ENCODE assay signal across 1 cellular context in the genomic region with DNA sequence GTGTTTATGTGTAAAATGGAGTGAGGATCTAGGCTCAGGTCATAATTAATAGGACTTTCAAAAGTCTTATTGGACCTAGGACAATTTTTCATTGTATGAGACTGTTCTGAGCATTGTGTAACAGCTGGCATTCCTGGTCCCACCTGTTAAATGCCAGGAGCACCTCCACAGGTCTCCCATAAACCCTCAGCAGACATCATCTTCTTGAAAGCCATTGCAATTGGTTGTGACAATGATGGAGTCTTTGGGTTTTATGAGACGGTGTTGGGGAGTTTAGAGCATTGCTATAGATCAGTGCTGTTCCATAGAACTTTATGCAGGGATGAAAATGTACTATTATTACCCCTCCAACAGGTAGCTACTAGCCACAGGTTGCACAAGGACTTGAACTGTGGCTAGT.
TF ChIP-seq lines count a peak whose summit lies in the region.

No MANE protein-coding gene starts in this region.

TF ChIP-seq in K562, 482 proteins besides CTCF, POLR2A, EP300 and RAD21 (continued from another document):
- TF ChIP-seq, protein P1, sequence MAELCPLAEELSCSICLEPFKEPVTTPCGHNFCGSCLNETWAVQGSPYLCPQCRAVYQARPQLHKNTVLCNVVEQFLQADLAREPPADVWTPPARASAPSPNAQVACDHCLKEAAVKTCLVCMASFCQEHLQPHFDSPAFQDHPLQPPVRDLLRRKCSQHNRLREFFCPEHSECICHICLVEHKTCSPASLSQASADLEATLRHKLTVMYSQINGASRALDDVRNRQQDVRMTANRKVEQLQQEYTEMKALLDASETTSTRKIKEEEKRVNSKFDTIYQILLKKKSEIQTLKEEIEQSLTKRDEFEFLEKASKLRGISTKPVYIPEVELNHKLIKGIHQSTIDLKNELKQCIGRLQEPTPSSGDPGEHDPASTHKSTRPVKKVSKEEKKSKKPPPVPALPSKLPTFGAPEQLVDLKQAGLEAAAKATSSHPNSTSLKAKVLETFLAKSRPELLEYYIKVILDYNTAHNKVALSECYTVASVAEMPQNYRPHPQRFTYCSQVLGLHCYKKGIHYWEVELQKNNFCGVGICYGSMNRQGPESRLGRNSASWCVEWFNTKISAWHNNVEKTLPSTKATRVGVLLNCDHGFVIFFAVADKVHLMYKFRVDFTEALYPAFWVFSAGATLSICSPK (IDR thresholded peaks at IDR 0.05; ENCODE audit: borderline replicate concordance) = no peak
- no peak for TF ChIP-seq ZNF347 (CRISPR knock-in tag; IDR thresholded peaks at IDR 0.05; ENCODE audit: low read depth)
